Comparison of ENCODE assay signal across 8 cellular contexts in genomic region chr11:12331239-12331874, GRCh38. TPM values are rescaled to one million over a fixed set of nuclear protein-coding genes. Genes with fewer than 3 reads are reported as not detected.
DNase-seq lines count a peak whose midpoint lies in the region; ATAC-seq, FAIRE-seq and TF ChIP-seq lines count a peak whose summit lies in the region.

No MANE protein-coding gene starts in this region.

- H3K4me1 ChIP-seq in kidney (ENCODE audit: control insufficient read depth in 1 of 2, insufficient read depth in 1 of 2, low read depth in 1 of 2, low read length in 2 of 2): no peaks in the 10 kb centered on the region

- intact Hi-C loops in kidney (cut with DNase I): no loop called here

- H3K4me3 ChIP-seq in AG04449 (ENCODE audit: low read depth, low read length) (no peak overlapping the region), WERI-Rb-1 (ENCODE audit: low read depth, low read length) (no peak overlapping the region), kidney (ENCODE audit: low read length in 2 of 2) (no peak overlapping the region)

- CTCF ChIA-PET in AG04449 (lab: Yijun Ruan, JAX): interaction anchor here (0.6 to 6.0 kb wide), 112 partner anchors 11 to 853 kb away, joined by 3 to 84 read pairs (median 4); partner anchors contain the start of gene PARVA

- H3K27ac ChIP-seq in WERI-Rb-1 (no peak overlapping the region), kidney (ENCODE audit: low read depth in 2 of 2, low read length in 2 of 2) (no peak overlapping the region)

- DNase-seq in AG04449 (ENCODE audit: low read depth, low spot score) (peak; percentile 38), H4 (ENCODE audit: low spot score) (peak; percentile 88), NCI-H2196 treated with DMSO at 0.1 percent for 48 hours (lab: John Stamatoyannopoulos, UW; ENCODE audit: unreplicated experiment) (peak; percentile 81), WERI-Rb-1 (peak; percentile 84), kidney (peak; percentile 82)
- DNase-seq in central memory CD4-positive, alpha-beta T cell: peak; percentile 58
- peak; percentile 50 to 57 for DNase-seq in stimulated activated CD4-positive, alpha-beta T cell treated with anti-CD3 and anti-CD28 coated beads, Interleukin-1b, Interleukin-23, amount 100 ng/mL, for 4 hours (ENCODE audit: low read depth in 2 of 2)

- no peaks in the 10 kb centered on the region for H3K27me3 ChIP-seq in WERI-Rb-1 (ENCODE audit: insufficient read depth, low read depth, severe bottlenecking)

- POLR2A ChIA-PET in AG04449 (lab: Yijun Ruan, JAX): interaction anchor here (0.8 kb wide), 2 partner anchors 43 to 46 kb away, joined by 3 to 4 read pairs; partner anchors contain the start of gene PARVA

- H3K36me3 ChIP-seq in WERI-Rb-1 (no peaks in the 10 kb centered on the region), kidney (ENCODE audit: control insufficient read depth in 1 of 2, insufficient read depth in 2 of 2, low read length in 2 of 2) (no peaks in the 10 kb centered on the region)

- no peak for ATAC-seq in HG03460 (IDR thresholded peaks at IDR 0.05; ENCODE audit: unreplicated experiment)

- H3K9me3 ChIP-seq in WERI-Rb-1 (ENCODE audit: severe bottlenecking) (no peaks in the 10 kb centered on the region), kidney (ENCODE audit: control insufficient read depth in 1 of 2, low read length in 2 of 2) (no peaks in the 10 kb centered on the region)

- TF ChIP-seq CTCF in AG04449 (IDR thresholded peaks at IDR 0.05; ENCODE audit: insufficient read depth, low read length, missing control alignments) (peak; percentile 59), WERI-Rb-1 (IDR thresholded peaks at IDR 0.05; ENCODE audit: low read depth, low read length) (peak; percentile 64), kidney (IDR thresholded peaks at IDR 0.05; ENCODE audit: borderline replicate concordance, extremely low read depth, insufficient read depth) (peak; percentile 90)

- H3K9ac ChIP-seq in kidney (ENCODE audit: low read length in 2 of 2): no peak overlapping the region

- no peak for FAIRE-seq in kidney (lab: Jason Lieb, UNC)

RNA-seq across cellular contexts. Expression of gene PARVA, which starts 46.0 kb away (rescaled TPM):
- 36.0 and 37.1 TPM in 2 replicates for total RNA-seq in H4 (2014; rRNA removed; shearing (Covaris generic))
- 80.3 TPM for total RNA-seq in kidney
- polyA plus RNA-seq in kidney (ENCODE audit: insufficient read depth, low read depth, low replicate concordance): 25.1 TPM

Comparison
In these comparisons a context has a peak if more than half of its experiments do, and no peak if none do; other contexts are left out.
1. DNase-seq: peak in every context shown above with its lines; median percentile 88 in H4; 84 in WERI-Rb-1; 82 in kidney; 81 in NCI-H2196 treated with DMSO at 0.1 percent for 48 hours; 58 in central memory CD4-positive, alpha-beta T cell; 54 in stimulated activated CD4-positive, alpha-beta T cell treated with anti-CD3 and anti-CD28 coated beads, Interleukin-1b, Interleukin-23, amount 100 ng/mL, for 4 hours; 38 in AG04449.